In genomic region chr2:235518317-235519090, GRCh38 we compare ENCODE assay signal across 22 cellular contexts. TPM values are rescaled to one million over a fixed set of nuclear protein-coding genes. Genes with fewer than 3 reads are reported as not detected.
DNase-seq lines count a peak whose midpoint lies in the region; ATAC-seq and TF ChIP-seq lines count a peak whose summit lies in the region.
"Had no signal": no experiment of that assay in that cellular context is flagged by ENCODE, and none has a peak within 500 bp of the region (broad histone marks: within the 10 kb centered on the region; RNA-seq: fewer than 3 reads in every experiment).

No MANE protein-coding gene starts in this region.

- no peaks in the 10 kb centered on the region for H3K36me3 ChIP-seq in left ventricle myocardium inferior
- H3K36me3 ChIP-seq in naive thymus-derived CD4-positive, alpha-beta T cell (ENCODE audit: control insufficient read depth in 2 of 3, insufficient read depth in 3 of 3, low read length in 3 of 3), result no peaks in the 10 kb centered on the region
- H3K36me3 ChIP-seq in brain microvascular endothelial cell (replicated peaks), result no peaks in the 10 kb centered on the region
- H3K36me3 ChIP-seq: esophagus muscularis mucosa, right atrium auricular region, uterus had no signal

- DNase-seq in left cardiac atrium (peak; percentile 48), left ventricle myocardium inferior (no peak), left colon (peak in 1 of 2 donors; percentile 59), type B pancreatic cell (ENCODE audit: extremely low spot score, unreplicated experiment) (no peak), brain microvascular endothelial cell (no peak)
- no peak for DNase-seq in naive thymus-derived CD4-positive, alpha-beta T cell
- DNase-seq: activated T-cell treated with anti-CD3 and anti-CD28 coated beads, Interleukin-2, amount 50 U/mL, for 4 hours; CD4-positive, alpha-beta memory T cell; DND-41; IMR-90; NCI-H2081 treated with DMSO at 0.1 percent for 48 hours; NCI-H82; stimulated activated CD4-positive, alpha-beta T cell treated with anti-CD3 and anti-CD28 coated beads, Interleukin-2, amount 100 ng/mL, for 24 hours had no signal

- H3K36me3 Mint-ChIP-seq in type B pancreatic cell, result peaks cover 20% of the 10 kb centered on the region
- no peaks in the 10 kb centered on the region for H3K36me3 Mint-ChIP-seq in naive thymus-derived CD4-positive, alpha-beta T cell
- H3K36me3 Mint-ChIP-seq: CD4-positive, alpha-beta memory T cell; memory B cell had no signal

- peak overlapping the region; percentile 84 for H3K27ac Mint-ChIP-seq in type B pancreatic cell
- H3K27ac Mint-ChIP-seq in naive thymus-derived CD4-positive, alpha-beta T cell, result no peak overlapping the region
- H3K27ac Mint-ChIP-seq: activated naive CD8-positive, alpha-beta T cell; CD4-positive, alpha-beta memory T cell; memory B cell had no signal

- H3K4me3 ChIP-seq in left ventricle myocardium inferior (no peak overlapping the region), brain microvascular endothelial cell (ENCODE audit: low read depth, low read length) (no peak overlapping the region)
- H3K4me3 ChIP-seq in naive thymus-derived CD4-positive, alpha-beta T cell (ENCODE audit: low read length), result no peak overlapping the region
- H3K4me3 ChIP-seq: esophagus muscularis mucosa, right atrium auricular region, uterus had no signal

- TF ChIP-seq CTCF in left ventricle myocardium inferior (IDR thresholded peaks at IDR 0.05; ENCODE audit: borderline replicate concordance) (no peak), VCaP (conservative IDR thresholded peaks at IDR 0.05) (no peak), type B pancreatic cell (conservative IDR thresholded peaks at IDR 0.05) (no peak), brain microvascular endothelial cell (IDR thresholded peaks at IDR 0.05; ENCODE audit: low read depth, low read length, missing control alignments) (no peak)

- no peak overlapping the region for H3K4me3 Mint-ChIP-seq in type B pancreatic cell
- no peak overlapping the region for H3K4me3 Mint-ChIP-seq in naive thymus-derived CD4-positive, alpha-beta T cell
- H3K4me3 Mint-ChIP-seq: activated naive CD8-positive, alpha-beta T cell; activated T-cell treated with anti-CD3 and anti-CD28 coated beads, Interleukin-2, amount 50 U/mL, for 4 hours; brain; CD4-positive, alpha-beta memory T cell; memory B cell had no signal

- H3K9me3 Mint-ChIP-seq in type B pancreatic cell, result peaks cover 17% of the 10 kb centered on the region
- peaks cover 0 to 13% (median 2%) of the 10 kb centered on the region in 11 donors for H3K9me3 Mint-ChIP-seq in naive thymus-derived CD4-positive, alpha-beta T cell
- H3K9me3 Mint-ChIP-seq: activated T-cell treated with anti-CD3 and anti-CD28 coated beads, Interleukin-2, amount 50 U/mL, for 4 hours had no signal

- H3K9me3 ChIP-seq in left ventricle myocardium inferior (replicated peaks), result no peaks in the 10 kb centered on the region
- no peaks in the 10 kb centered on the region for H3K9me3 ChIP-seq in naive thymus-derived CD4-positive, alpha-beta T cell (ENCODE audit: control insufficient read depth in 2 of 3, low read length in 3 of 3)
- H3K9me3 ChIP-seq: esophagus muscularis mucosa, right atrium auricular region, uterus had no signal

- intact Hi-C loops in left cardiac atrium (cut with DNase I) (no loop called here), left ventricle myocardium inferior (cut with micrococcal nuclease) (no loop called here), left colon (cut with DNase I, micrococcal nuclease) (no loop called here)
- intact Hi-C loops in naive thymus-derived CD4-positive, alpha-beta T cell (cut with micrococcal nuclease), result no loop called here

- H3K27me3 ChIP-seq in left ventricle myocardium inferior (ENCODE audit: low read depth) (no peaks in the 10 kb centered on the region), brain microvascular endothelial cell (replicated peaks) (no peaks in the 10 kb centered on the region)
- no peaks in the 10 kb centered on the region for H3K27me3 ChIP-seq in naive thymus-derived CD4-positive, alpha-beta T cell (ENCODE audit: control insufficient read depth in 2 of 2, insufficient read depth in 2 of 2, low read length in 2 of 2)
- H3K27me3 ChIP-seq: esophagus muscularis mucosa, right atrium auricular region, uterus had no signal

- no peak for ATAC-seq in left cardiac atrium
- ATAC-seq in left colon, result peak; percentile 21
- no peak for ATAC-seq in naive thymus-derived CD4-positive, alpha-beta T cell
- no peak for ATAC-seq in GM18511 (IDR thresholded peaks at IDR 0.05; ENCODE audit: unreplicated experiment)
- ATAC-seq: activated T-cell treated with anti-CD3 and anti-CD28 coated beads, Interleukin-2, amount 50 U/mL, for 4 hours; Panc1 had no signal

- no peaks in the 10 kb centered on the region for H3K27me3 Mint-ChIP-seq in type B pancreatic cell
- H3K27me3 Mint-ChIP-seq in naive thymus-derived CD4-positive, alpha-beta T cell, result peaks cover 0 to 42% (median 14%) of the 10 kb centered on the region in 5 donors

- POLR2A ChIA-PET in naive thymus-derived CD4-positive, alpha-beta T cell (lab: Charles Lee), result no interaction called here

- CTCF ChIA-PET in naive thymus-derived CD4-positive, alpha-beta T cell (lab: Charles Lee), result no interaction called here

- peaks cover 37% of the 10 kb centered on the region for H3K4me1 ChIP-seq in left ventricle myocardium inferior
- H3K4me1 ChIP-seq in naive thymus-derived CD4-positive, alpha-beta T cell (ENCODE audit: control insufficient read depth in 2 of 2, insufficient read depth in 2 of 2, low read length in 2 of 2), result no peaks in the 10 kb centered on the region
- H3K4me1 ChIP-seq: uterus had no signal

- peaks cover 34% of the 10 kb centered on the region for H3K4me1 Mint-ChIP-seq in type B pancreatic cell (ENCODE audit: unreplicated experiment)
- H3K4me1 Mint-ChIP-seq in naive thymus-derived CD4-positive, alpha-beta T cell, result peaks cover 0 to 2% (median 0%) of the 10 kb centered on the region in 7 donors
- H3K4me1 Mint-ChIP-seq: CD4-positive, alpha-beta memory T cell; memory B cell had no signal

- in situ Hi-C loops in brain microvascular endothelial cell (cut with HindIII; ENCODE audit: low pct_ligation_motif_present, low sequenced_read_pairs), result no loop called here

- H3K27ac ChIP-seq in left ventricle myocardium inferior (replicated peaks) (no peak overlapping the region), VCaP (peak overlapping the region; percentile 42; the same call in 1 of the 2 replicates), brain microvascular endothelial cell (no peak overlapping the region)
- H3K27ac ChIP-seq in naive thymus-derived CD4-positive, alpha-beta T cell (ENCODE audit: low read depth, low read length), result no peak overlapping the region
- H3K27ac ChIP-seq: esophagus muscularis mucosa, right atrium auricular region, uterus had no signal

RNA-seq across cellular contexts. Expression of gene AGAP1, which starts 24.7 kb away (rescaled TPM):
- total RNA-seq in left cardiac atrium (10 to 100 TPM; 22.5 to 23.9 TPM), left ventricle myocardium inferior (18.1 TPM), left colon (10 to 100 TPM; 61.3 to 78.5 TPM), type B pancreatic cell (ENCODE audit: low replicate concordance) (46.3 and 52.7 TPM in 2 replicates)
- total RNA-seq in naive thymus-derived CD4-positive, alpha-beta T cell, result 1 to 10 TPM in 2 of 5 experiments, under 1 TPM in 3; 0.35 to 9.6 (median 0.85) TPM
- polyA plus RNA-seq in naive thymus-derived CD4-positive, alpha-beta T cell, result not detected
